8 cellular contexts compared by ENCODE assay signal in the genomic region with DNA sequence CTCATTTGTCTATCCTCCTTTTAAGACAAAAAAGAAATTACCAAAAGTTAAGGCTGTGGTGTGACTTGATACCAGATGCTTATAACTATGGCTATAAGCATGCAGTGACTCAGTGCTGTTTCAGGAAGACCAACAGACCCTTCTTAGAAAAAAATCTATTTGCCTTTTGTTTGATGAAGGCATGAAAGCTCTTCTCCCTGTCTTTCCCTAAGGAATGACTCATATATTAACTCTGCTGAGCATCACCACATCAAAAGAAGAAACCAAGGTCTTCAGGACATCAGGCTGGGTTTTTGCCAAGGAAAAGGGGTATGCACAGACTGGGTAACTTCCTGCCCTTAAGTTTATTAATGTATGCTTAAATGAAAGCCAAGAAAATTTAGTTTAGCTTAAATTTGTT. TPM values are rescaled to one million over a fixed set of nuclear protein-coding genes. Genes with fewer than 3 reads are reported as not detected.
DNase-seq lines count a peak whose midpoint lies in the region; ATAC-seq and TF ChIP-seq lines count a peak whose summit lies in the region.

No MANE protein-coding gene starts in this region.

- TF ChIP-seq CTCF in choroid plexus epithelial cell (conservative IDR thresholded peaks at IDR 0.05; ENCODE audit: low read depth, low read length): no peak
- TF ChIP-seq CTCF in progenitor cell of endocrine pancreas (IDR thresholded peaks at IDR 0.05; ENCODE audit: unreplicated experiment): no peak

- no peak overlapping the region for H3K4me3 ChIP-seq in choroid plexus epithelial cell (ENCODE audit: low read depth, low read length)

- H3K9me3 Mint-ChIP-seq in progenitor cell of endocrine pancreas (ENCODE audit: low read depth): peaks cover 2% of the 10 kb centered on the region

- peak; percentile 62 for DNase-seq in GM03348 (ENCODE audit: low spot score)
- peak; percentile 98 for DNase-seq in RKO (ENCODE audit: low spot score)
- peak; percentile 96 for DNase-seq in choroid plexus epithelial cell (ENCODE audit: low read depth)
- no peak for DNase-seq in progenitor cell of endocrine pancreas (ENCODE audit: low spot score, unreplicated experiment)
- no peak for DNase-seq in NCI-H526 (lab: John Stamatoyannopoulos, UW)
- no peak for DNase-seq in NCI-H146 treated with DMSO at 0.1 percent for 48 hours (lab: John Stamatoyannopoulos, UW; ENCODE audit: unreplicated experiment)

- peak overlapping the region; percentile 54 for H3K27ac Mint-ChIP-seq in progenitor cell of endocrine pancreas

- H3K27me3 Mint-ChIP-seq in progenitor cell of endocrine pancreas: no peaks in the 10 kb centered on the region

- H3K4me3 Mint-ChIP-seq in progenitor cell of endocrine pancreas (ENCODE audit: low read depth): no peak overlapping the region

- H3K36me3 Mint-ChIP-seq in progenitor cell of endocrine pancreas (ENCODE audit: insufficient read depth): peaks cover 9% of the 10 kb centered on the region

- peaks cover 27% of the 10 kb centered on the region for H3K4me1 Mint-ChIP-seq in progenitor cell of endocrine pancreas (ENCODE audit: low read depth)

- ATAC-seq in HG03565 (IDR thresholded peaks at IDR 0.05; ENCODE audit: unreplicated experiment): no peak
- ATAC-seq in HG03378 (IDR thresholded peaks at IDR 0.05; ENCODE audit: unreplicated experiment): no peak

RNA-seq across cellular contexts. Expression of gene VMP1, which starts 47.1 kb away (rescaled TPM):
- 162 and 177 TPM in 2 replicates for total RNA-seq in progenitor cell of endocrine pancreas

RNA-seq across cellular contexts. Expression of gene PTRH2, which starts 47.3 kb away (rescaled TPM):
- 19.2 and 23.8 TPM in 2 replicates for total RNA-seq in progenitor cell of endocrine pancreas

Comparison
In these comparisons a context has a peak if more than half of its experiments do, and no peak if none do; other contexts are left out.
1. DNase-seq: peak in GM03348 (single experiment), RKO (single experiment) and choroid plexus epithelial cell (single experiment); none in progenitor cell of endocrine pancreas (single experiment), NCI-H526 (0 of 2) and NCI-H146 treated with DMSO at 0.1 percent for 48 hours (single experiment).